In the genomic region with DNA sequence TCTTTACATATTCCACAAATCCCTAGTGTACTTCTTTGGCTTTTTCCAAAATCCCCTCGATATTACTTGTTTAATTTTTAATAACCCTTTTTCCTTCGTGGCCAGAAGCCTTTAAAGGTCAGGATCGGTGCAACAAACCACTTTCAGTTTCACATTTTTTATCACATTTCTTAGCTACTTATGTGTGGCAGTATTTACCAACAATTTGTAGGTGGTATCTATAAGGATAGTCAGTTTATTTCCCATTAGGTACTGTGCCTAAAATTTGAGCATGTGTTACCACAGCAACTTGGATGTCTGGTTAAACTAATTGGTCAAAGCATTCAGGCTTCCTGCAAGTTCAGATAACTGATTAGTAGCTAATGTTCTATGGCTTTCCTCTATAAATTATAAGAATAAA, we compare ENCODE assay signal across 1 cellular context.
TF ChIP-seq lines count a peak whose summit lies in the region.

No MANE protein-coding gene starts in this region.

TF ChIP-seq in GM12878, 131 proteins besides CTCF, POLR2A, EP300 and RAD21 (continued from another document):
- TF ChIP-seq, protein P1, sequence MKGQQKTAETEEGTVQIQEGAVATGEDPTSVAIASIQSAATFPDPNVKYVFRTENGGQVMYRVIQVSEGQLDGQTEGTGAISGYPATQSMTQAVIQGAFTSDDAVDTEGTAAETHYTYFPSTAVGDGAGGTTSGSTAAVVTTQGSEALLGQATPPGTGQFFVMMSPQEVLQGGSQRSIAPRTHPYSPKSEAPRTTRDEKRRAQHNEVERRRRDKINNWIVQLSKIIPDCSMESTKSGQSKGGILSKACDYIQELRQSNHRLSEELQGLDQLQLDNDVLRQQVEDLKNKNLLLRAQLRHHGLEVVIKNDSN (IDR thresholded peaks at IDR 0.05; ENCODE audit: borderline replicate concordance, extremely low read length, insufficient read depth, low read depth, low read length): no peak
- TF ChIP-seq EED (IDR thresholded peaks at IDR 0.05; ENCODE audit: low read depth) (no peak), MXI1 (IDR thresholded peaks at IDR 0.05; ENCODE audit: low read depth, low read length) (no peak), NR2F1 (conservative IDR thresholded peaks at IDR 0.05) (peak; percentile 33; the same call in 1 of the 2 replicates), CBX5 (IDR thresholded peaks at IDR 0.05; ENCODE audit: low read depth) (no peak), MTA2 (IDR thresholded peaks at IDR 0.05; ENCODE audit: low read depth) (no peak; the same call in 1 of the 2 replicates), ETV6 (conservative IDR thresholded peaks at IDR 0.05 in 1 of 2, IDR thresholded peaks at IDR 0.05 in 1 of 2; ENCODE audit: borderline replicate concordance in 1 of 2, low read depth in 1 of 2) (no peak)
- TF ChIP-seq, protein P2, sequence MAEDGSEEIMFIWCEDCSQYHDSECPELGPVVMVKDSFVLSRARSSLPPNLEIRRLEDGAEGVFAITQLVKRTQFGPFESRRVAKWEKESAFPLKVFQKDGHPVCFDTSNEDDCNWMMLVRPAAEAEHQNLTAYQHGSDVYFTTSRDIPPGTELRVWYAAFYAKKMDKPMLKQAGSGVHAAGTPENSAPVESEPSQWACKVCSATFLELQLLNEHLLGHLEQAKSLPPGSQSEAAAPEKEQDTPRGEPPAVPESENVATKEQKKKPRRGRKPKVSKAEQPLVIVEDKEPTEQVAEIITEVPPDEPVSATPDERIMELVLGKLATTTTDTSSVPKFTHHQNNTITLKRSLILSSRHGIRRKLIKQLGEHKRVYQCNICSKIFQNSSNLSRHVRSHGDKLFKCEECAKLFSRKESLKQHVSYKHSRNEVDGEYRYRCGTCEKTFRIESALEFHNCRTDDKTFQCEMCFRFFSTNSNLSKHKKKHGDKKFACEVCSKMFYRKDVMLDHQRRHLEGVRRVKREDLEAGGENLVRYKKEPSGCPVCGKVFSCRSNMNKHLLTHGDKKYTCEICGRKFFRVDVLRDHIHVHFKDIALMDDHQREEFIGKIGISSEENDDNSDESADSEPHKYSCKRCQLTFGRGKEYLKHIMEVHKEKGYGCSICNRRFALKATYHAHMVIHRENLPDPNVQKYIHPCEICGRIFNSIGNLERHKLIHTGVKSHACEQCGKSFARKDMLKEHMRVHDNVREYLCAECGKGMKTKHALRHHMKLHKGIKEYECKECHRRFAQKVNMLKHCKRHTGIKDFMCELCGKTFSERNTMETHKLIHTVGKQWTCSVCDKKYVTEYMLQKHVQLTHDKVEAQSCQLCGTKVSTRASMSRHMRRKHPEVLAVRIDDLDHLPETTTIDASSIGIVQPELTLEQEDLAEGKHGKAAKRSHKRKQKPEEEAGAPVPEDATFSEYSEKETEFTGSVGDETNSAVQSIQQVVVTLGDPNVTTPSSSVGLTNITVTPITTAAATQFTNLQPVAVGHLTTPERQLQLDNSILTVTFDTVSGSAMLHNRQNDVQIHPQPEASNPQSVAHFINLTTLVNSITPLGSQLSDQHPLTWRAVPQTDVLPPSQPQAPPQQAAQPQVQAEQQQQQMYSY (CRISPR knock-in tag; IDR thresholded peaks at IDR 0.05): no peak
- TF ChIP-seq, protein P3, sequence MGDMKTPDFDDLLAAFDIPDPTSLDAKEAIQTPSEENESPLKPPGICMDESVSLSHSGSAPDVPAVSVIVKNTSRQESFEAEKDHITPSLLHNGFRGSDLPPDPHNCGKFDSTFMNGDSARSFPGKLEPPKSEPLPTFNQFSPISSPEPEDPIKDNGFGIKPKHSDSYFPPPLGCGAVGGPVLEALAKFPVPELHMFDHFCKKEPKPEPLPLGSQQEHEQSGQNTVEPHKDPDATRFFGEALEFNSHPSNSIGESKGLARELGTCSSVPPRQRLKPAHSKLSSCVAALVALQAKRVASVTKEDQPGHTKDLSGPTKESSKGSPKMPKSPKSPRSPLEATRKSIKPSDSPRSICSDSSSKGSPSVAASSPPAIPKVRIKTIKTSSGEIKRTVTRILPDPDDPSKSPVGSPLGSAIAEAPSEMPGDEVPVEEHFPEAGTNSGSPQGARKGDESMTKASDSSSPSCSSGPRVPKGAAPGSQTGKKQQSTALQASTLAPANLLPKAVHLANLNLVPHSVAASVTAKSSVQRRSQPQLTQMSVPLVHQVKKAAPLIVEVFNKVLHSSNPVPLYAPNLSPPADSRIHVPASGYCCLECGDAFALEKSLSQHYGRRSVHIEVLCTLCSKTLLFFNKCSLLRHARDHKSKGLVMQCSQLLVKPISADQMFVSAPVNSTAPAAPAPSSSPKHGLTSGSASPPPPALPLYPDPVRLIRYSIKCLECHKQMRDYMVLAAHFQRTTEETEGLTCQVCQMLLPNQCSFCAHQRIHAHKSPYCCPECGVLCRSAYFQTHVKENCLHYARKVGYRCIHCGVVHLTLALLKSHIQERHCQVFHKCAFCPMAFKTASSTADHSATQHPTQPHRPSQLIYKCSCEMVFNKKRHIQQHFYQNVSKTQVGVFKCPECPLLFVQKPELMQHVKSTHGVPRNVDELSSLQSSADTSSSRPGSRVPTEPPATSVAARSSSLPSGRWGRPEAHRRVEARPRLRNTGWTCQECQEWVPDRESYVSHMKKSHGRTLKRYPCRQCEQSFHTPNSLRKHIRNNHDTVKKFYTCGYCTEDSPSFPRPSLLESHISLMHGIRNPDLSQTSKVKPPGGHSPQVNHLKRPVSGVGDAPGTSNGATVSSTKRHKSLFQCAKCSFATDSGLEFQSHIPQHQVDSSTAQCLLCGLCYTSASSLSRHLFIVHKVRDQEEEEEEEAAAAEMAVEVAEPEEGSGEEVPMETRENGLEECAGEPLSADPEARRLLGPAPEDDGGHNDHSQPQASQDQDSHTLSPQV (IDR thresholded peaks at IDR 0.05): no peak
